Comparison of ENCODE assay signal across 9 cellular contexts in the genomic region with DNA sequence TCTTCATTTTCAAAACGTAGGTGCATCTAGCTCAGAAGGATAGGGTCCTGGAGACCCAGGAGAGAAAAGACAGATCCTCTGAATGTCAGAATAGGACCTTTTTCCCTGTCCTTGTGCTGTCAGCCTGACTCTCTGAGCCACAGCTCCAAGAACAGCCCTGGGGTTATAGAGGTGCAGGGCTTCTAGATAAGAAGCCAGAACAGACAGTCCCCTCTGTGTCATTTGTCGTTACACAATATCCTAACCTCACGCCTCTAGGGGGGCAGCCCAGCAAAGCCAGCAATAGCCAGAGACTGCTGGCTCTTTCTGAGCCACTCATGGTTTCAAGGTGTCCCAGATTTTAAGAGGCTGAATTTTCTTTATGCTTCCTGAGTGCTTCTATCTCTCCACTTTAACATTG.
DNase-seq lines count a peak whose midpoint lies in the region; FAIRE-seq and TF ChIP-seq lines count a peak whose summit lies in the region.
"Had no signal": no experiment of that assay in that cellular context is flagged by ENCODE, and none has a peak within 500 bp of the region (broad histone marks: within the 10 kb centered on the region; RNA-seq: fewer than 3 reads in every experiment).

No MANE protein-coding gene starts in this region.

- H3K9me2 ChIP-seq in SK-N-SH, result no peaks in the 10 kb centered on the region

- H3K4me1 ChIP-seq in SK-N-SH (ENCODE audit: control insufficient read depth in 1 of 2, insufficient read depth in 2 of 2, low read depth in 1 of 2, low read length in 1 of 2) (peaks cover 7 to 9% of the 10 kb centered on the region in 2 experiments; a peak in 2 of 4 replicates), kidney (ENCODE audit: control insufficient read depth in 1 of 2, insufficient read depth in 1 of 2, low read depth in 1 of 2, low read length in 2 of 2) (peaks cover 0 to 2% of the 10 kb centered on the region in 2 donors), uterus (no peaks in the 10 kb centered on the region)

- H3K9me3 ChIP-seq in SK-N-SH (no peaks in the 10 kb centered on the region), kidney (ENCODE audit: control insufficient read depth in 1 of 2, low read length in 2 of 2) (no peaks in the 10 kb centered on the region), uterus (no peaks in the 10 kb centered on the region)

- no peak overlapping the region for H3K9ac ChIP-seq in SK-N-SH
- no peak overlapping the region for H3K9ac ChIP-seq in kidney (ENCODE audit: low read length in 2 of 2)

- CTCF ChIA-PET in SK-N-SH (lab: Yijun Ruan, JAX), result interaction anchor here (1.0 to 1.5 kb wide), 3 partner anchors 12 to 153 kb away, joined by 4 to 5 read pairs (median 5); a partner anchor contains a TSS

- DNase-seq in stimulated activated CD4-positive, alpha-beta T cell treated with anti-CD3 and anti-CD28 coated beads, Interleukin-15, amount 100 ng/mL, for 24 hours, result peak; percentile 9
- no peak for DNase-seq in stimulated activated CD4-positive, alpha-beta T cell treated with anti-CD3 and anti-CD28 coated beads, Interleukin-2, amount 100 ng/mL, for 24 hours
- DNase-seq in SK-N-SH (peak; percentile 53), islet precursor cell (peak; percentile 65), kidney (no peak), mucosa of gallbladder (ENCODE audit: low spot score) (no peak), NCI-H1694 treated with DMSO at 0.1 percent for 48 hours (lab: John Stamatoyannopoulos, UW) (no peak), uterus (no peak)
- DNase-seq: H7 had no signal

- H2AFZ ChIP-seq in SK-N-SH (ENCODE audit: low read depth), result no peak overlapping the region

- no peaks in the 10 kb centered on the region for H4K20me1 ChIP-seq in SK-N-SH (ENCODE audit: insufficient read depth)

- no peak for FAIRE-seq in kidney (lab: Jason Lieb, UNC)

- 0 out of 4 replicates have a peak, but pooled peaks of 1 of the 2 experiments have one; percentile 11 for TF ChIP-seq EP300 in SK-N-SH (IDR thresholded peaks at IDR 0.05; ENCODE audit: borderline replicate concordance in 1 of 2, low read depth in 1 of 2, low read length in 1 of 2)

- intact Hi-C loops in kidney (cut with DNase I) (no loop called here), uterus (cut with DNase I; ENCODE audit: low total_unique reads) (no loop called here)

- no peak; the same call in 1 of the 2 replicates for TF ChIP-seq RAD21 in SK-N-SH (IDR thresholded peaks at IDR 0.05; ENCODE audit: low read length)

- H3K36me3 ChIP-seq in SK-N-SH (replicated peaks in 1 of 2; ENCODE audit: control insufficient read depth in 1 of 2, insufficient read depth in 2 of 2, low read length in 1 of 2) (no peaks in the 10 kb centered on the region), kidney (ENCODE audit: control insufficient read depth in 1 of 2, insufficient read depth in 2 of 2, low read length in 2 of 2) (no peaks in the 10 kb centered on the region), uterus (no peaks in the 10 kb centered on the region)

- H3K4me3 ChIP-seq in SK-N-SH (ENCODE audit: low read depth in 2 of 2, low read length in 1 of 2) (no peak overlapping the region), kidney (ENCODE audit: low read length in 2 of 2) (no peak overlapping the region), uterus (no peak overlapping the region)

- no peaks in the 10 kb centered on the region for H3K79me2 ChIP-seq in SK-N-SH (ENCODE audit: insufficient read depth)

- no peak for TF ChIP-seq CTCF in SK-N-SH (IDR thresholded peaks at IDR 0.05)
- no peak for TF ChIP-seq CTCF in kidney (IDR thresholded peaks at IDR 0.05; ENCODE audit: borderline replicate concordance, extremely low read depth, insufficient read depth)
- TF ChIP-seq CTCF in uterus (IDR thresholded peaks at IDR 0.05), result no peak

- peaks cover 11% of the 10 kb centered on the region for H3F3A ChIP-seq in SK-N-SH (replicated peaks; ENCODE audit: insufficient read depth)

- 63% methylated on average over 3 of the region's 3 CpGs for WGBS in SK-N-SH (ENCODE audit: low lambda C conversion rate)

- TF ChIP-seq POLR2A in uterus (IDR thresholded peaks at IDR 0.05), result no peak

- H3K27ac ChIP-seq in SK-N-SH (ENCODE audit: low read depth in 2 of 2, low read length in 1 of 2), result no peak overlapping the region; a peak in 2 of 4 replicates
- no peak overlapping the region for H3K27ac ChIP-seq in kidney (ENCODE audit: low read depth in 2 of 2, low read length in 2 of 2)
- H3K27ac ChIP-seq in uterus, result no peak overlapping the region

- POLR2A ChIA-PET in SK-N-SH (lab: Yijun Ruan, JAX), result no interaction called here

- H3K27me3 ChIP-seq in SK-N-SH (ENCODE audit: insufficient read depth) (no peaks in the 10 kb centered on the region), uterus (no peaks in the 10 kb centered on the region)

- H3K4me2 ChIP-seq in SK-N-SH, result no peak overlapping the region

TF ChIP-seq in SK-N-SH, 30 proteins besides CTCF, POLR2A, EP300 and RAD21:
- TF ChIP-seq GATA2 (CRISPR knock-in tag; IDR thresholded peaks at IDR 0.05) (0 out of 2 replicates have a peak, but pooled peaks have one; percentile 11), TCF12 (IDR thresholded peaks at IDR 0.05) (no peak), SMC3 (IDR thresholded peaks at IDR 0.05; ENCODE audit: low read depth, low read length) (no peak)

Comparison
In these comparisons a context has a peak if more than half of its experiments do, and no peak if none do; other contexts are left out.
1. DNase-seq: peak in stimulated activated CD4-positive, alpha-beta T cell treated with anti-CD3 and anti-CD28 coated beads, Interleukin-15, amount 100 ng/mL, for 24 hours (single experiment), SK-N-SH (single experiment) and islet precursor cell (single experiment); none in stimulated activated CD4-positive, alpha-beta T cell treated with anti-CD3 and anti-CD28 coated beads, Interleukin-2, amount 100 ng/mL, for 24 hours (0 of 2), kidney (single experiment), mucosa of gallbladder (single experiment), NCI-H1694 treated with DMSO at 0.1 percent for 48 hours (single experiment) and uterus (0 of 2).